31 cellular contexts compared by ENCODE assay signal in genomic region chr12:92866418-92866817, GRCh38.
"Had no signal": no experiment of that assay in that cellular context is flagged by ENCODE, and none has a peak within 500 bp of the region (broad histone marks: within the 10 kb centered on the region; RNA-seq: fewer than 3 reads in every experiment).

No MANE protein-coding gene starts in this region.

- H3K4me2 ChIP-seq: neural progenitor cell had no signal

- H3K27me3 Mint-ChIP-seq: naive thymus-derived CD4-positive, alpha-beta T cell; progenitor cell of endocrine pancreas had no signal

- H3K36me3 Mint-ChIP-seq: stimulated activated effector memory CD8-positive, alpha-beta T cell treated with anti-CD3 and anti-CD28 coated beads, Interleukin-12 subunit alpha, Interleukin-12 subunit beta, amount 100 ng/mL, for 72 hours had no signal

- ATAC-seq: esophagus mucosa; heart right ventricle; left colon; left ventricle myocardium superior; naive thymus-derived CD4-positive, alpha-beta T cell; stimulated activated effector memory CD8-positive, alpha-beta T cell treated with anti-CD3 and anti-CD28 coated beads, Interleukin-12 subunit alpha, Interleukin-12 subunit beta, amount 100 ng/mL, for 72 hours had no signal

- DNase-seq: dorsolateral prefrontal cortex; effector CD4-positive, alpha-beta T cell; foreskin melanocyte; glutamatergic neuron; heart right ventricle; hypothalamus; immature natural killer cell; islet precursor cell; kidney glomerular epithelial cell; left colon; left ventricle myocardium superior; mesenchymal stem cell; midbrain; naive thymus-derived CD4-positive, alpha-beta T cell; sigmoid colon; stimulated activated CD4-positive, alpha-beta T cell treated with anti-CD3 and anti-CD28 coated beads, Interleukin-2, amount 100 ng/mL, for 24 hours; stimulated activated CD4-positive, alpha-beta T cell treated with anti-CD3 and anti-CD28 coated beads, Interleukin-4, amount 100 ng/mL, for 24 hours; stimulated activated naive CD4-positive, alpha-beta T cell treated with Interleukin-2 at 50 U/mL for 16 hours; stomach; thyroid gland had no signal

- H3K79me2 ChIP-seq: parathyroid adenoma had no signal

- H3K4me1 ChIP-seq: neural progenitor cell, parathyroid adenoma, right atrium auricular region, thyroid gland had no signal

- FAIRE-seq: colon had no signal

- H3K4me3 Mint-ChIP-seq: immature natural killer cell; naive thymus-derived CD4-positive, alpha-beta T cell; nephron; neural progenitor cell; stimulated activated effector memory CD8-positive, alpha-beta T cell treated with anti-CD3 and anti-CD28 coated beads, Interleukin-12 subunit alpha, Interleukin-12 subunit beta, amount 100 ng/mL, for 72 hours had no signal

- H3K4me1 Mint-ChIP-seq: nephron; neural progenitor cell; stimulated activated effector memory CD8-positive, alpha-beta T cell treated with anti-CD3 and anti-CD28 coated beads, Interleukin-12 subunit alpha, Interleukin-12 subunit beta, amount 100 ng/mL, for 72 hours had no signal

- H3K27ac ChIP-seq: dorsolateral prefrontal cortex, epithelial cell of prostate, heart right ventricle, neural progenitor cell, parathyroid adenoma, right atrium auricular region, sigmoid colon, stomach, thyroid gland, vagina had no signal

- H2AFZ ChIP-seq: neural progenitor cell, parathyroid adenoma had no signal

- H3K27me3 ChIP-seq: dorsolateral prefrontal cortex, heart right ventricle, neural progenitor cell, right atrium auricular region, sigmoid colon, stomach, thyroid gland, vagina had no signal

- H3K27ac Mint-ChIP-seq: immature natural killer cell; naive thymus-derived CD4-positive, alpha-beta T cell; nephron; neural progenitor cell; progenitor cell of endocrine pancreas; stimulated activated effector memory CD8-positive, alpha-beta T cell treated with anti-CD3 and anti-CD28 coated beads, Interleukin-12 subunit alpha, Interleukin-12 subunit beta, amount 100 ng/mL, for 72 hours had no signal

- H3K9ac ChIP-seq: neural progenitor cell, parathyroid adenoma had no signal

- H3K36me3 ChIP-seq: neural progenitor cell, right atrium auricular region, thyroid gland had no signal

- H3K9me3 Mint-ChIP-seq: immature natural killer cell; naive thymus-derived CD4-positive, alpha-beta T cell; nephron; neural progenitor cell; stimulated activated effector memory CD8-positive, alpha-beta T cell treated with anti-CD3 and anti-CD28 coated beads, Interleukin-12 subunit alpha, Interleukin-12 subunit beta, amount 100 ng/mL, for 72 hours had no signal

- H3K9me3 ChIP-seq: heart right ventricle, right atrium auricular region, sigmoid colon, stomach, thyroid gland, vagina had no signal

- H3K4me3 ChIP-seq: dorsolateral prefrontal cortex, heart right ventricle, lung, neural progenitor cell, right atrium auricular region, sigmoid colon, stomach, thyroid gland, vagina had no signal
